23 cellular contexts compared by ENCODE assay signal in genomic region chr1:101323530-101323929, GRCh38.
"Had no signal": no experiment of that assay in that cellular context is flagged by ENCODE, and none has a peak within 500 bp of the region (broad histone marks: within the 10 kb centered on the region; RNA-seq: fewer than 3 reads in every experiment).

No MANE protein-coding gene starts in this region.

- ATAC-seq: esophagus mucosa; foreskin keratinocyte; gastroesophageal sphincter; heart left ventricle; left lobe of liver; natural killer cell treated with Interleukin-12 subunit alpha and Interleukin-12 subunit beta and Interleukin-15 and Interleukin-18, amount 100 ng/mL, for 72 hours; right cardiac atrium; stimulated activated memory B cell treated with anti-CD40 and anti-IgM and Interleukin-4, amounts not matched to agents 10 μg/mL and 1 μg/mL and 100 μg/mL, for 72 hours; stimulated activated naive CD8-positive, alpha-beta T cell treated with anti-CD3 and anti-CD28 coated beads, Interleukin-15, Interleukin-2, amounts not matched to agents 100 U/mL and 50 U/mL, for 24 hours had no signal

- H3K36me3 ChIP-seq: colonic mucosa, gastroesophageal sphincter, heart left ventricle, prostate gland, sigmoid colon, tibial artery had no signal

- H3K27me3 ChIP-seq: colonic mucosa, sigmoid colon, testis had no signal

- DNase-seq: colonic mucosa; effector CD8-positive, alpha-beta T cell; endodermal cell; foreskin keratinocyte; heart left ventricle; kidney; right cardiac atrium; sigmoid colon; stimulated activated CD4-positive, alpha-beta T cell treated with anti-CD3 and anti-CD28 coated beads, Interleukin-2, amount 100 ng/mL, for 24 hours; stimulated activated CD4-positive, alpha-beta T cell treated with anti-CD3 and anti-CD28 coated beads, Interleukin-4, amount 100 ng/mL, for 4 hours; stimulated activated naive CD8-positive, alpha-beta T cell treated with anti-CD3 and anti-CD28 coated beads, Interleukin-15, Interleukin-2, amounts not matched to agents 100 U/mL and 50 U/mL, for 24 hours; substantia nigra; testis; tibial artery had no signal

- H3K4me3 ChIP-seq: colonic mucosa, gastroesophageal sphincter, heart left ventricle, hepatocyte, lung, prostate gland, sigmoid colon, testis, tibial artery had no signal

- H3K9me3 ChIP-seq: colonic mucosa, gastroesophageal sphincter, heart left ventricle, prostate gland, sigmoid colon, testis, tibial artery had no signal

- H3K27ac ChIP-seq: colonic mucosa, epithelial cell of prostate, foreskin keratinocyte, gastroesophageal sphincter, heart left ventricle, hepatocyte, prostate gland, sigmoid colon, testis, tibial artery had no signal
